1 cellular context compared by ENCODE assay signal in genomic region chr15:74032606-74033561, GRCh38.
TF ChIP-seq lines count a peak whose summit lies in the region.

No MANE protein-coding gene starts in this region.

TF ChIP-seq in H1, 55 proteins besides CTCF, POLR2A, EP300 and RAD21:
- TF ChIP-seq RBBP5 (IDR thresholded peaks at IDR 0.05; ENCODE audit: borderline replicate concordance, low read depth, low read length) (no peak), YY1 (IDR thresholded peaks at IDR 0.05; ENCODE audit: low read depth, low read length) (no peak), CEBPB (IDR thresholded peaks at IDR 0.05; ENCODE audit: low read depth, low read length) (no peak), EZH2 (IDR thresholded peaks at IDR 0.05; ENCODE audit: low read depth, low read length, severe bottlenecking) (no peak), NRF1 (IDR thresholded peaks at IDR 0.05; ENCODE audit: low read depth, low read length) (no peak), GTF2F1 (IDR thresholded peaks at IDR 0.05; ENCODE audit: borderline replicate concordance, low read depth, low read length) (no peak), TAF7 (optimal IDR thresholded peaks at IDR 0.05; ENCODE audit: borderline replicate concordance, low read depth, low read length) (no peak), RNF2 (IDR thresholded peaks at IDR 0.05; ENCODE audit: borderline replicate concordance, low read depth, low read length, missing control alignments, poor library complexity, severe bottlenecking) (no peak), HDAC6 (IDR thresholded peaks at IDR 0.05; ENCODE audit: low read depth, low read length) (no peak), JUN (IDR thresholded peaks at IDR 0.05; ENCODE audit: low read depth, low read length) (no peak), JUND (IDR thresholded peaks at IDR 0.05; ENCODE audit: low read length) (no peak), FOSL1 (IDR thresholded peaks at IDR 0.05; ENCODE audit: insufficient read depth, low read depth, low read length) (no peak), POLR2AphosphoS5 (IDR thresholded peaks at IDR 0.05; ENCODE audit: low read depth, low read length) (no peak), TCF12 (IDR thresholded peaks at IDR 0.05; ENCODE audit: low read depth, low read length) (no peak), TEAD4 (IDR thresholded peaks at IDR 0.05; ENCODE audit: low read depth, low read length) (no peak), EGR1 (IDR thresholded peaks at IDR 0.05; ENCODE audit: borderline replicate concordance, low read depth, low read length) (no peak)
